1 cellular context compared by ENCODE assay signal in the genomic region with DNA sequence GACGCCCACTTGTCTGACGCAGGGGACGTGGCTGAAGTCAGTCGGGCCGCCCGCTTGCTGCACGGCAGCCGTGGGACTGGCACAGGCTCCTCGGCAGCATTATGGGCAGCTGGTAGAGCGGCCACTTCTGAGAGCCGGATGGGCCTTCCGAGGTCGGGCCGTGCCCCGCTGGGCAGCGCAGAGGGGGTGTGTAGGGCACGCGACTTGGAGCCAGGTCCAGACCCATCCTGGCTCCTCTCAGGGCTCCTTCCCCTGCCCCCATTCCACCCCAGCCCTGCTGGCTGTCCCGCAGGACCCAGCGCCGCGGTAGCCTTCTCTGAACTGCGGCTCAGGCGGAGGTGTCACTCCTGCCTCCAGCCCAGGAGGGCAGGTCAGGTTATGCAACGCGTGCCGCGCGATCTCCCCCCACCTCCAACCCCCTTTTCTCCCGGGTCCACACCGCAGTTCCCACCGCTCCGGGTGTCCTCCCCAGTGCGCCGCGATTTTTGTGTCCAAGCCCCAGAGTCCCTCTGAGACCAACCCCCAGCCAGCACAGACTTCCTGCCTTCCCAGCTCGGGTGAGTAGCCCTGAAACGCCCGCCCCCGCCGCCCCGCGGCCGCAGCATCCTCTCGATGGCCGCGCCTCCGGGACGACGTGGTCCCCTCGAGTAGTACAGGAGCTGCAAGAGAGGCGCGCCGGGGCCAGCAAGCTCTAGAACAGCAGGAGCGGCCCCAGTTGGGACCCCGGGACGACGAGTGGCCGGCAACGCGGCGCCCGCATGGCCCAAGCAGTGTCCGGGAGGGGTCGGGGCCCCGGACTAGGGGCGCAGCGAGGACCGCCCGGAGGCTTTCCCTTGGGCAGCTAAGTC.
TF ChIP-seq lines count a peak whose summit lies in the region.

No MANE protein-coding gene starts in this region.

TF ChIP-seq in H1, 55 proteins besides CTCF, POLR2A, EP300 and RAD21:
- TF ChIP-seq RBBP5 (IDR thresholded peaks at IDR 0.05; ENCODE audit: borderline replicate concordance, low read depth, low read length) (peak; percentile 83; the same call in 1 of the 2 replicates), RFX5 (IDR thresholded peaks at IDR 0.05; ENCODE audit: borderline replicate concordance, low read depth, low read length) (no peak), RXRA (IDR thresholded peaks at IDR 0.05; ENCODE audit: insufficient read depth, low read depth, low read length) (no peak), SIRT6 (IDR thresholded peaks at IDR 0.05; ENCODE audit: low read length) (no peak), KDM4A (IDR thresholded peaks at IDR 0.05; ENCODE audit: low read depth, low read length, severe bottlenecking) (peak; percentile 98), SUZ12 (IDR thresholded peaks at IDR 0.05; ENCODE audit: low read length) (0 out of 2 replicates have a peak, but pooled peaks have one; percentile 14), POLR2AphosphoS5 (IDR thresholded peaks at IDR 0.05; ENCODE audit: low read depth, low read length) (0 out of 2 replicates have a peak, but pooled peaks have one; percentile 14), CTBP2 (IDR thresholded peaks at IDR 0.05; ENCODE audit: borderline replicate concordance, insufficient read depth, insufficient read length, low read length) (peak; percentile 36), RNF2 (IDR thresholded peaks at IDR 0.05; ENCODE audit: borderline replicate concordance, low read depth, low read length, missing control alignments, poor library complexity, severe bottlenecking) (peak; percentile 10), KDM5A (IDR thresholded peaks at IDR 0.05; ENCODE audit: low read length) (no peak), SIN3A (conservative IDR thresholded peaks at IDR 0.05 in 1 of 2, IDR thresholded peaks at IDR 0.05 in 1 of 2; ENCODE audit: low read depth in 1 of 2, low read length in 2 of 2) (0 out of 4 replicates have a peak, but pooled peaks of 1 of the 2 experiments have one; percentile 33), ASH2L (IDR thresholded peaks at IDR 0.05; ENCODE audit: low read length) (peak; percentile 62), TAF1 (IDR thresholded peaks at IDR 0.05; ENCODE audit: low read depth, low read length) (peak; percentile 21), EGR1 (IDR thresholded peaks at IDR 0.05; ENCODE audit: borderline replicate concordance, low read depth, low read length) (peak; percentile 39; the same call in 1 of the 2 replicates), CEBPB (IDR thresholded peaks at IDR 0.05; ENCODE audit: low read depth, low read length) (0 out of 2 replicates have a peak, but pooled peaks have one; percentile 7), TAF7 (optimal IDR thresholded peaks at IDR 0.05; ENCODE audit: borderline replicate concordance, low read depth, low read length) (peak; percentile 40), TBP (IDR thresholded peaks at IDR 0.05; ENCODE audit: low read depth, low read length) (0 out of 2 replicates have a peak, but pooled peaks have one; percentile 8)
- TF ChIP-seq, protein P1, sequence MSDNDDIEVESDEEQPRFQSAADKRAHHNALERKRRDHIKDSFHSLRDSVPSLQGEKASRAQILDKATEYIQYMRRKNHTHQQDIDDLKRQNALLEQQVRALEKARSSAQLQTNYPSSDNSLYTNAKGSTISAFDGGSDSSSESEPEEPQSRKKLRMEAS (IDR thresholded peaks at IDR 0.05) = peak; percentile 33
- TF ChIP-seq, protein P2, sequence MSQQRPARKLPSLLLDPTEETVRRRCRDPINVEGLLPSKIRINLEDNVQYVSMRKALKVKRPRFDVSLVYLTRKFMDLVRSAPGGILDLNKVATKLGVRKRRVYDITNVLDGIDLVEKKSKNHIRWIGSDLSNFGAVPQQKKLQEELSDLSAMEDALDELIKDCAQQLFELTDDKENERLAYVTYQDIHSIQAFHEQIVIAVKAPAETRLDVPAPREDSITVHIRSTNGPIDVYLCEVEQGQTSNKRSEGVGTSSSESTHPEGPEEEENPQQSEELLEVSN (IDR thresholded peaks at IDR 0.05) = peak; percentile 55
